ENCODE assay signal across 12 cellular contexts in the genomic region with DNA sequence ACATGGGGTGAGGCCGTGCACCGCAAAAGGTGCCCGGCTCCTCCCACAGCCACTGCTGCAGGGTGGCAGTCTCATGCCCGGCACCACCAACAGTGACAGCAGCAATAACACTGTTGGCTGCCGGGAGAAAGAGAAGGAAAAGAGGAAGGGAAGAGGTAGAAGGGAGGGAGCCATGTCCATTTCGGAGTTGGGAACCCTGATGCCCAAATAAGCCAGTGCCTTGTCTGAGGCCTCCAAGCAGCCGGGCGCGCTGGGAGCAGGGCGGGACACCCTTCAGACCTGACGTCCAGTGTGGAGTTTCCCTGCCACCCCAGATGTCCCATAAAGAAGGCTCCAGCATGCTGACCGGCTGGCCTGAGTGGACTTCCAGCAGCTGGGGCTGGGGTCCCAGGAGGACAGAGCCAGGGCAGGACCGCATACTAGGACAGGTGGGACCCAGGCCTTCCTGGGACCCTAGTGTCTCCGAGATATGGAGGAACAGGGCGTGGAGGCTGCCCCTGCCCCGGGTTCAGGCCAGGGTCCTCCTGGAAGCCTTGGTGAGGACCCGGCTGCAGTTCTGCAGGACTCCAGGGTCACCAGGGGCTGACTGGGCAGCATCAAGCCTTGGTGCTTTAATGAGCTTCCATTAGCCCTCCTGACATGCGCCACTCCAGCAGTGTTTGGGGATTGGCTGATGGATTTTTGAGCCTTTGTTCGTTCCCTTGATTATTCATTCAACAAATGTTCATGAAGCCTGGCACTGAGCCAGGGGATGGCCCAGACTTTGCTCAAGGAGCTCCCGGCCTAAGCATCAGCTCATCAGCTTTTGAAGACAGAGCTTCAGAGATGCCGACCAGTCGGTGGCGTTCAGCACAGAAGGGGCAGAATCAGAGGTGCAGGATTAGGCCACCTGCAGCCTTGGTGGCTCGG.
DNase-seq lines count a peak whose midpoint lies in the region; ATAC-seq, FAIRE-seq and TF ChIP-seq lines count a peak whose summit lies in the region.
"Had no signal": no experiment of that assay in that cellular context is flagged by ENCODE, and none has a peak within 500 bp of the region (broad histone marks: within the 10 kb centered on the region; RNA-seq: fewer than 3 reads in every experiment).

No MANE protein-coding gene starts in this region.

- peaks cover under 1% of the 10 kb centered on the region; the same call in 1 of the 2 replicates for H4K20me1 ChIP-seq in GM23338 (replicated peaks; ENCODE audit: insufficient read depth)
- H4K20me1 ChIP-seq in HepG2 (ENCODE audit: insufficient read depth, low read length) = peaks cover 12% of the 10 kb centered on the region; the same call in 1 of the 2 replicates

- peaks cover 5% of the 10 kb centered on the region; the same call in 2 of the 3 replicates for H3K9me3 Mint-ChIP-seq in GM23338
- no peaks in the 10 kb centered on the region for H3K9me3 Mint-ChIP-seq in activated naive CD8-positive, alpha-beta T cell treated with anti-CD3 and anti-CD28 coated beads, Interleukin-2, amount 10 ng/mL, durations not matched to agents 7 days and 5 days

- intact Hi-C loops in HepG2 (cut with micrococcal nuclease; ENCODE audit: unreplicated experiment) = no loop called here

- no peak for TF ChIP-seq POLR2A in HepG2 (IDR thresholded peaks at IDR 0.05; ENCODE audit: insufficient read depth in 1 of 2, low read depth in 2 of 2, low read length in 2 of 2)

- in situ Hi-C loops in HepG2 (cut with HindIII; ENCODE audit: extremely low pct_ligation_motif_present, low pct_unique_long_range_greater_than_20kb) = no loop called here

- TF ChIP-seq CTCF in AG10803 (conservative IDR thresholded peaks at IDR 0.05; ENCODE audit: low read length) (no peak), GM23338 (conservative IDR thresholded peaks at IDR 0.05; ENCODE audit: low read depth in 2 of 2) (no peak), HepG2 (CRISPR knock-in tag; IDR thresholded peaks at IDR 0.05) (no peak)

- peak; percentile 29 for DNase-seq in AG10803 (ENCODE audit: low read depth)
- no peak for DNase-seq in GM23338 (ENCODE audit: low spot score)
- no peak for DNase-seq in activated naive CD8-positive, alpha-beta T cell treated with anti-CD3 and anti-CD28 coated beads, Interleukin-2, amount 10 ng/mL, durations not matched to agents 7 days and 5 days
- DNase-seq in HepG2 (ENCODE audit: low spot score) = no peak
- DNase-seq in D341Med (ENCODE audit: low spot score) = no peak
- no peak for DNase-seq in midbrain (lab: John Stamatoyannopoulos, UW)
- DNase-seq: activated CD8-positive, alpha-beta memory T cell treated with anti-CD3 and anti-CD28 coated beads, Interleukin-2, amount 50 U/mL, for 4 hours; DND-41 had no signal

- no TSS peak for BruUV-seq in HepG2 (replicated peaks; lab: Mats Ljungman, UMichigan)

- H3K27me3 ChIP-seq in GM23338 (ENCODE audit: insufficient read depth) (peaks cover 28% of the 10 kb centered on the region), HepG2 (ENCODE audit: control insufficient read depth in 1 of 2, insufficient read depth in 2 of 2, low read length in 2 of 2) (peaks cover 0 to 8% of the 10 kb centered on the region in 2 experiments; a peak in 1 of 5 replicates)

- peaks cover 61% of the 10 kb centered on the region for H3K4me1 Mint-ChIP-seq in GM23338
- H3K4me1 Mint-ChIP-seq in activated naive CD8-positive, alpha-beta T cell treated with anti-CD3 and anti-CD28 coated beads, Interleukin-2, amount 10 ng/mL, durations not matched to agents 7 days and 5 days = peaks cover 10% of the 10 kb centered on the region

- H3K36me3 ChIP-seq in GM23338 (ENCODE audit: insufficient read depth) (no peaks in the 10 kb centered on the region), HepG2 (replicated peaks in 1 of 2; ENCODE audit: control insufficient read depth in 1 of 2, insufficient read depth in 2 of 2, low read length in 2 of 2) (no peaks in the 10 kb centered on the region)

- peak overlapping the region; percentile 73 for H3K4me3 Mint-ChIP-seq in GM23338
- H3K4me3 Mint-ChIP-seq in activated naive CD8-positive, alpha-beta T cell treated with anti-CD3 and anti-CD28 coated beads, Interleukin-2, amount 10 ng/mL, durations not matched to agents 7 days and 5 days = peak overlapping the region; percentile 69

- H3K27ac ChIP-seq in GM23338 (ENCODE audit: low read depth) (no peak overlapping the region), HepG2 (ENCODE audit: extremely low read length, insufficient read depth, low read length) (no peak overlapping the region)

- H2AFZ ChIP-seq in GM23338 (no peak overlapping the region), HepG2 (ENCODE audit: low read length) (no peak overlapping the region)

- H3K27ac Mint-ChIP-seq in GM23338 = peak overlapping the region; percentile 82
- H3K27ac Mint-ChIP-seq in activated naive CD8-positive, alpha-beta T cell treated with anti-CD3 and anti-CD28 coated beads, Interleukin-2, amount 10 ng/mL, durations not matched to agents 7 days and 5 days = peak overlapping the region; percentile 77

- H3K9me2 ChIP-seq in GM23338 (ENCODE audit: insufficient read depth) = no peaks in the 10 kb centered on the region

- H3K4me2 ChIP-seq in GM23338 = peak overlapping the region; percentile 86
- H3K4me2 ChIP-seq in HepG2 (ENCODE audit: low read depth, low read length) = peak overlapping the region; percentile 67

- 44% methylated on average over 18 of the region's 24 CpGs for WGBS in HepG2 (ENCODE audit: low lambda C conversion rate)

- no peaks in the 10 kb centered on the region; the same call in 1 of the 3 replicates for H3K36me3 Mint-ChIP-seq in GM23338 (ENCODE audit: low read depth)
- no peaks in the 10 kb centered on the region for H3K36me3 Mint-ChIP-seq in activated naive CD8-positive, alpha-beta T cell treated with anti-CD3 and anti-CD28 coated beads, Interleukin-2, amount 10 ng/mL, durations not matched to agents 7 days and 5 days

- H3K4me1 ChIP-seq in GM23338 (ENCODE audit: insufficient read depth) (peaks cover 28% of the 10 kb centered on the region), HepG2 (ENCODE audit: insufficient read depth, low read length) (peaks cover 30% of the 10 kb centered on the region)

- H3K9ac ChIP-seq in HepG2 (ENCODE audit: insufficient read depth, low read depth, low read length) = no peak overlapping the region

- H3K79me2 ChIP-seq in GM23338 (replicated peaks; ENCODE audit: insufficient read depth) (no peaks in the 10 kb centered on the region; the same call in 1 of the 2 replicates), HepG2 (ENCODE audit: insufficient read depth, low read length) (no peaks in the 10 kb centered on the region)

- TF ChIP-seq EP300 in HepG2 (IDR thresholded peaks at IDR 0.05; ENCODE audit: low read depth in 2 of 2, low read length in 2 of 2) (no peak), HepG2 (CRISPR knock-in tag; IDR thresholded peaks at IDR 0.05; ENCODE audit: borderline replicate concordance) (no peak)

- H3K27me3 Mint-ChIP-seq in GM23338 (ENCODE audit: insufficient read depth, low read depth, poor library complexity) = peaks cover 38% of the 10 kb centered on the region
- H3K27me3 Mint-ChIP-seq in activated naive CD8-positive, alpha-beta T cell treated with anti-CD3 and anti-CD28 coated beads, Interleukin-2, amount 10 ng/mL, durations not matched to agents 7 days and 5 days = peaks cover 2% of the 10 kb centered on the region

- FAIRE-seq in HepG2 (lab: Jason Lieb, UNC) = no peak
- FAIRE-seq: endometrium, RCC 7860 had no signal

- no peak overlapping the region for H3K4me3 ChIP-seq in AG10803 (ENCODE audit: low read length)
- H3K4me3 ChIP-seq in GM23338 = peak overlapping the region; percentile 48
- H3K4me3 ChIP-seq in HepG2 (replicated peaks in 1 of 3; ENCODE audit: insufficient read depth in 1 of 3, low read depth in 2 of 3, low read length in 3 of 3) = peak overlapping the region in 1 of 3 experiments; percentile 37; a peak in 2 of 6 replicates

- H3F3A ChIP-seq in GM23338 (replicated peaks; ENCODE audit: low read depth) = peaks cover 14% of the 10 kb centered on the region; the same call in 1 of the 2 replicates

- CTCF ChIA-PET in HepG2 (lab: Yijun Ruan, JAX; ENCODE audit: low intra/inter-chr PET ratio, low total read pairs) = no interaction called here

- H3K9me3 ChIP-seq in HepG2 (ENCODE audit: low read length) = no peaks in the 10 kb centered on the region

- TF ChIP-seq RAD21 in HepG2 (CRISPR knock-in tag; IDR thresholded peaks at IDR 0.05) = no peak

- ATAC-seq in GM23338 = no peak
- ATAC-seq in activated naive CD8-positive, alpha-beta T cell treated with anti-CD3 and anti-CD28 coated beads, Interleukin-2, amount 10 ng/mL, durations not matched to agents 7 days and 5 days (ENCODE audit: low read depth) = no peak
- 0 out of 3 replicates have a peak, but pooled peaks have one; percentile 5 for ATAC-seq in HepG2
- ATAC-seq in HG02798 (IDR thresholded peaks at IDR 0.05; ENCODE audit: poor library complexity, unreplicated experiment) = no peak
- no peak for ATAC-seq in HG02870 (IDR thresholded peaks at IDR 0.05; ENCODE audit: unreplicated experiment)

- POLR2A ChIA-PET in activated naive CD8-positive, alpha-beta T cell treated with anti-CD3 and anti-CD28 coated beads, Interleukin-2, amount 10 ng/mL, durations not matched to agents 7 days and 5 days (lab: Charles Lee) = interaction anchor here (1.4 kb wide), 1 partner anchor 31 kb away, joined by 5 read pairs; no protein-coding TSS in a partner anchor
- POLR2A ChIA-PET in HepG2 (lab: Yijun Ruan, JAX) = no interaction called here

TF ChIP-seq in GM23338, 12 proteins besides CTCF, POLR2A, EP300 and RAD21:
- TF ChIP-seq EZH2phosphoT487 (IDR thresholded peaks at IDR 0.05; ENCODE audit: unreplicated experiment) = no peak
- no peak for TF ChIP-seq NANOG (IDR thresholded peaks at IDR 0.05; ENCODE audit: borderline replicate concordance)
- TF ChIP-seq ZNF331 (CRISPR knock-in tag; IDR thresholded peaks at IDR 0.05; ENCODE audit: low read depth) = no peak

TF ChIP-seq in HepG2, 621 proteins besides CTCF, POLR2A, EP300 and RAD21 (continues in another document):
- TF ChIP-seq LCORL (IDR thresholded peaks at IDR 0.05) = peak; percentile 21; the same call in 1 of the 2 replicates
- no peak for TF ChIP-seq LCORL (CRISPR knock-in tag; IDR thresholded peaks at IDR 0.05)
- 0 out of 2 replicates have a peak, but pooled peaks have one; percentile 33 for TF ChIP-seq ZNF605 (CRISPR knock-in tag; IDR thresholded peaks at IDR 0.05)
- 0 out of 2 replicates have a peak, but pooled peaks have one; percentile 11 for TF ChIP-seq ZNF430 (CRISPR knock-in tag; IDR thresholded peaks at IDR 0.05)
- TF ChIP-seq, protein P1, sequence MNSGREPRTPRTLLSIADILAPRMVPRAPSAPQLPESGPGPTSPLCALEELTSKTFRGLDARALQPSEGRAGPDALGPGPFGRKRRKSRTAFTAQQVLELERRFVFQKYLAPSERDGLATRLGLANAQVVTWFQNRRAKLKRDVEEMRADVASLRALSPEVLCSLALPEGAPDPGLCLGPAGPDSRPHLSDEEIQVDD (CRISPR knock-in tag; IDR thresholded peaks at IDR 0.05; ENCODE audit: borderline replicate concordance) = 0 out of 2 replicates have a peak, but pooled peaks have one; percentile 46
- TF ChIP-seq, protein P2, sequence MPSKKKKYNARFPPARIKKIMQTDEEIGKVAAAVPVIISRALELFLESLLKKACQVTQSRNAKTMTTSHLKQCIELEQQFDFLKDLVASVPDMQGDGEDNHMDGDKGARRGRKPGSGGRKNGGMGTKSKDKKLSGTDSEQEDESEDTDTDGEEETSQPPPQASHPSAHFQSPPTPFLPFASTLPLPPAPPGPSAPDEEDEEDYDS (CRISPR knock-in tag; IDR thresholded peaks at IDR 0.05) = no peak
